ENCODE assay signal across 21 cellular contexts in the genomic region with DNA sequence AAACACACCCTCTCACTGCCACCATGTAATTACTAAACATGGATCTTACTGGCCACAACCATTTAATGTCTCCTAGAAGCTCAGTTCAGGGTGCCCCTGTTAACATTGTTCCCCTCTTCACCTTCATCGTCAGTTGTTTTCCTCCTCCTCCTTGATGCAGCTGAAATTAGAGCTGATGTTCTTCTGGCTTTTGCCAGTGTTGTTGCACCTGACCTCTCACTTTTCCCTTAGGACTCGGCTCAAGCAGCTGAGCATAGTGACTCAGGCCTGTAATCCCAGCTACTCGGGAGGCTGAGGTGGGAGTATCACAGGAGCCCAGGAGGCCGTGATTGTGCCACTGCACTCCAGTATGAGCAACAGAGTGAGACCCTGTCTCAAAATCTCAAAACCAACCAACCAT.
"Had no signal": no experiment of that assay in that cellular context is flagged by ENCODE, and none has a peak within 500 bp of the region (broad histone marks: within the 10 kb centered on the region; RNA-seq: fewer than 3 reads in every experiment).

No MANE protein-coding gene starts in this region.

- H3K27ac ChIP-seq: esophagus squamous epithelium, left ventricle myocardium inferior, lower lobe of right lung, tibial artery, upper lobe of right lung, vagina had no signal

- H3K9me3 Mint-ChIP-seq: immature natural killer cell had no signal

- H3K4me1 Mint-ChIP-seq: immature natural killer cell; memory B cell; stimulated activated effector memory CD8-positive, alpha-beta T cell treated with anti-CD3 and anti-CD28 coated beads, Interleukin-12 subunit alpha, Interleukin-12 subunit beta, amount 100 ng/mL, for 72 hours had no signal

- H3K27me3 Mint-ChIP-seq: memory B cell; natural killer cell treated with Interleukin-12 subunit alpha and Interleukin-12 subunit beta and Interleukin-15 and Interleukin-18, amount 100 ng/mL, for 72 hours had no signal

- H3K4me1 ChIP-seq: esophagus squamous epithelium, lower lobe of right lung, tibial artery, upper lobe of right lung, vagina had no signal

- H3K4me3 Mint-ChIP-seq: immature natural killer cell; memory B cell; mesothelial cell of epicardium; natural killer cell treated with Interleukin-12 subunit alpha and Interleukin-12 subunit beta and Interleukin-15 and Interleukin-18, amount 100 ng/mL, for 72 hours; stimulated activated effector memory CD8-positive, alpha-beta T cell treated with anti-CD3 and anti-CD28 coated beads, Interleukin-12 subunit alpha, Interleukin-12 subunit beta, amount 100 ng/mL, for 72 hours had no signal

- DNase-seq: cortex of kidney; effector memory CD4-positive, alpha-beta T cell; esophagus squamous epithelium; foreskin fibroblast; immature natural killer cell; left cardiac atrium; left ventricle myocardium inferior; lower lobe of right lung; right cardiac atrium; stimulated activated CD4-positive, alpha-beta T cell treated with anti-CD3 and anti-CD28 coated beads, Interleukin-4, amount 100 ng/mL, for 1 hour; stimulated activated CD8-positive, alpha-beta memory T cell treated with anti-CD3 and anti-CD28 coated beads, Interleukin-4, amount 100 ng/mL, for 48 hours; stimulated activated naive CD8-positive, alpha-beta T cell treated with anti-CD3 and anti-CD28 coated beads, Interleukin-15, Interleukin-2, amounts not matched to agents 100 U/mL and 50 U/mL, for 24 hours; tibial artery; upper lobe of right lung had no signal

- H3K27me3 ChIP-seq: esophagus squamous epithelium, tibial artery, upper lobe of right lung, vagina had no signal

- H3K27ac Mint-ChIP-seq: memory B cell; mesothelial cell of epicardium; natural killer cell treated with Interleukin-12 subunit alpha and Interleukin-12 subunit beta and Interleukin-15 and Interleukin-18, amount 100 ng/mL, for 72 hours; stimulated activated effector memory CD8-positive, alpha-beta T cell treated with anti-CD3 and anti-CD28 coated beads, Interleukin-12 subunit alpha, Interleukin-12 subunit beta, amount 100 ng/mL, for 72 hours had no signal

- ATAC-seq: left cardiac atrium; lower lobe of right lung; natural killer cell treated with Interleukin-12 subunit alpha and Interleukin-12 subunit beta and Interleukin-15 and Interleukin-18, amount 100 ng/mL, for 72 hours; stimulated activated effector memory CD8-positive, alpha-beta T cell treated with anti-CD3 and anti-CD28 coated beads, Interleukin-12 subunit alpha, Interleukin-12 subunit beta, amount 100 ng/mL, for 72 hours; stimulated activated naive CD8-positive, alpha-beta T cell treated with anti-CD3 and anti-CD28 coated beads, Interleukin-15, Interleukin-2, amounts not matched to agents 100 U/mL and 50 U/mL, for 24 hours had no signal

- H3K4me3 ChIP-seq: esophagus squamous epithelium, left ventricle myocardium inferior, lower lobe of right lung, tibial artery, upper lobe of right lung, vagina had no signal

- FAIRE-seq: endometrium, keratinocyte had no signal

- H3K9me3 ChIP-seq: esophagus squamous epithelium, lower lobe of right lung, tibial artery, upper lobe of right lung, vagina had no signal
